1 cellular context compared by ENCODE assay signal in genomic region chr9:109264865-109265532, GRCh38.
TF ChIP-seq lines count a peak whose summit lies in the region.

No MANE protein-coding gene starts in this region.

TF ChIP-seq in GM23338, 12 proteins besides CTCF, POLR2A, EP300 and RAD21 (continued from another document):
- TF ChIP-seq ZNF462 (CRISPR knock-in tag; IDR thresholded peaks at IDR 0.05) (no peak), JUNB (IDR thresholded peaks at IDR 0.05; ENCODE audit: unreplicated experiment) (no peak), ETS1 (IDR thresholded peaks at IDR 0.05) (no peak), EZH2 (IDR thresholded peaks at IDR 0.05; ENCODE audit: low read depth, unreplicated experiment) (no peak), POLR2AphosphoS5 (IDR thresholded peaks at IDR 0.05; ENCODE audit: low read depth) (no peak), REST (IDR thresholded peaks at IDR 0.05; ENCODE audit: unreplicated experiment) (no peak), STAT1 (IDR thresholded peaks at IDR 0.05; ENCODE audit: unreplicated experiment) (no peak), EZH2phosphoT487 (IDR thresholded peaks at IDR 0.05; ENCODE audit: unreplicated experiment) (no peak)
TF ChIP-seq in GM23338: peak in this region for 0.
